23 cellular contexts compared by ENCODE assay signal in genomic region chr9:79312686-79313421, GRCh38.
A peak's percentile ranks its signal among the peaks of the same experiment; 100 is the strongest.
DNase-seq lines count a peak whose midpoint lies in the region; ATAC-seq, FAIRE-seq and TF ChIP-seq lines count a peak whose summit lies in the region.
"Had no signal": no experiment of that assay in that cellular context is flagged by ENCODE, and none has a peak within 500 bp of the region (broad histone marks: within the 10 kb centered on the region; RNA-seq: fewer than 3 reads in every experiment).

No MANE protein-coding gene starts in this region.

- H3K27ac Mint-ChIP-seq in GM23338 (no peak overlapping the region), neural progenitor cell (peak overlapping the region; percentile 59), HFFc6 (no peak overlapping the region)

- no peak overlapping the region for H3K9ac ChIP-seq in neural progenitor cell
- H3K9ac ChIP-seq in SK-N-SH = no peak overlapping the region

- H3K4me2 ChIP-seq in GM23338 (0 out of 2 replicates have a peak overlapping the region, but pooled peaks have one; percentile 12), neural progenitor cell (peak overlapping the region; percentile 13), SK-N-SH (no peak overlapping the region)
- H3K4me2 ChIP-seq: A549 had no signal

- DNase-seq in D721Med (ENCODE audit: insufficient read length, low spot score) (peak; percentile 25), GM23338 (ENCODE audit: low spot score) (peak; percentile 51), ecto neural progenitor cell (ENCODE audit: low spot score) (peak; percentile 45), neural progenitor cell (ENCODE audit: low spot score) (peak; percentile 12), HFFc6 (no peak), SK-N-SH (no peak), DMS79 treated with DMSO at 0.1 percent for 48 hours (lab: John Stamatoyannopoulos, UW) (no peak)
- DNase-seq: BE2C; DMS 273 treated with DMSO at 0.1 percent for 48 hours; DND-41; GOT3; Kasumi-1; MG63; NCI-H1417; NCI-H1694 treated with DMSO at 0.1 percent for 48 hours; NCI-H2081 treated with DMSO at 0.1 percent for 48 hours; NCI-H69; NK-92 treated with Interleukin-12 subunit alpha and Interleukin-12 subunit beta, amount 100 ng/mL, for 24 hours; SIG-M5 had no signal

- H3K79me2 ChIP-seq in GM23338 (replicated peaks; ENCODE audit: insufficient read depth) (no peaks in the 10 kb centered on the region), neural progenitor cell (ENCODE audit: low read depth) (no peaks in the 10 kb centered on the region), SK-N-SH (ENCODE audit: insufficient read depth) (no peaks in the 10 kb centered on the region)

- CTCF ChIA-PET in SK-N-SH (lab: Yijun Ruan, JAX) = no interaction called here

- H3K9me2 ChIP-seq in GM23338 (ENCODE audit: insufficient read depth) (peaks cover 13% of the 10 kb centered on the region), SK-N-SH (no peaks in the 10 kb centered on the region)

- H3K27me3 ChIP-seq in GM23338 (ENCODE audit: insufficient read depth) (no peaks in the 10 kb centered on the region), neural progenitor cell (no peaks in the 10 kb centered on the region), SK-N-SH (ENCODE audit: insufficient read depth) (no peaks in the 10 kb centered on the region)
- H3K27me3 ChIP-seq: BE2C, MG63 had no signal

- no peaks in the 10 kb centered on the region for H3F3A ChIP-seq in GM23338 (replicated peaks; ENCODE audit: low read depth)
- H3F3A ChIP-seq in neural progenitor cell (ENCODE audit: low read depth) = peaks cover 11% of the 10 kb centered on the region
- H3F3A ChIP-seq in SK-N-SH (replicated peaks; ENCODE audit: insufficient read depth) = no peaks in the 10 kb centered on the region

- H3K9me3 ChIP-seq in neural progenitor cell (ENCODE audit: low read depth) (no peaks in the 10 kb centered on the region), SK-N-SH (no peaks in the 10 kb centered on the region)
- H3K9me3 ChIP-seq: A549, BE2C, MG63 had no signal

- H3K4me1 ChIP-seq in GM23338 (ENCODE audit: insufficient read depth) (peaks cover 8% of the 10 kb centered on the region), neural progenitor cell (peaks cover 20% of the 10 kb centered on the region), SK-N-SH (ENCODE audit: control insufficient read depth in 1 of 2, insufficient read depth in 2 of 2, low read depth in 1 of 2, low read length in 1 of 2) (no peaks in the 10 kb centered on the region; a peak in 1 of 4 replicates)
- H3K4me1 ChIP-seq: A549 had no signal

- H3K27me3 Mint-ChIP-seq in GM23338 (ENCODE audit: insufficient read depth, low read depth, poor library complexity) (no peaks in the 10 kb centered on the region), neural progenitor cell (ENCODE audit: insufficient read depth, low read depth) (peaks cover 5% of the 10 kb centered on the region), HFFc6 (ENCODE audit: insufficient read depth) (peaks cover 4% of the 10 kb centered on the region; the same call in 1 of the 2 replicates)

- H3K9me3 Mint-ChIP-seq in GM23338 = no peaks in the 10 kb centered on the region
- no peaks in the 10 kb centered on the region for H3K9me3 Mint-ChIP-seq in neural progenitor cell
- no peaks in the 10 kb centered on the region for H3K9me3 Mint-ChIP-seq in HFFc6

- TF ChIP-seq EP300 in SK-N-SH (IDR thresholded peaks at IDR 0.05; ENCODE audit: borderline replicate concordance in 1 of 2, low read depth in 1 of 2, low read length in 1 of 2) = no peak

- H3K36me3 ChIP-seq in GM23338 (ENCODE audit: insufficient read depth) = no peaks in the 10 kb centered on the region
- H3K36me3 ChIP-seq in neural progenitor cell = no peaks in the 10 kb centered on the region
- H3K36me3 ChIP-seq in SK-N-SH (replicated peaks in 1 of 2; ENCODE audit: control insufficient read depth in 1 of 2, insufficient read depth in 2 of 2, low read length in 1 of 2) = no peaks in the 10 kb centered on the region
- H3K36me3 ChIP-seq: BE2C, MG63 had no signal

- POLR2A ChIA-PET in SK-N-SH (lab: Yijun Ruan, JAX) = no interaction called here

- no peak for TF ChIP-seq CTCF in D721Med (IDR thresholded peaks at IDR 0.05; ENCODE audit: insufficient read depth, missing control alignments)
- TF ChIP-seq CTCF in GM23338 (conservative IDR thresholded peaks at IDR 0.05; ENCODE audit: low read depth in 2 of 2) = peak; percentile 48 to 59
- TF ChIP-seq CTCF in neural progenitor cell (IDR thresholded peaks at IDR 0.05) = no peak
- TF ChIP-seq CTCF in HFFc6 (IDR thresholded peaks at IDR 0.05) = no peak; the same call in 1 of the 2 replicates
- no peak for TF ChIP-seq CTCF in SK-N-SH (IDR thresholded peaks at IDR 0.05)

- H4K20me1 ChIP-seq in GM23338 (replicated peaks; ENCODE audit: insufficient read depth) (no peaks in the 10 kb centered on the region), neural progenitor cell (ENCODE audit: low read depth) (no peaks in the 10 kb centered on the region), SK-N-SH (ENCODE audit: insufficient read depth) (no peaks in the 10 kb centered on the region)

- H3K4me3 ChIP-seq in GM23338 = no peak overlapping the region
- H3K4me3 ChIP-seq in neural progenitor cell = no peak overlapping the region
- no peak overlapping the region for H3K4me3 ChIP-seq in SK-N-SH (ENCODE audit: low read depth in 2 of 2, low read length in 1 of 2)
- H3K4me3 ChIP-seq: A549, MG63 had no signal

- H3K4me3 Mint-ChIP-seq in GM23338 (no peak overlapping the region), neural progenitor cell (no peak overlapping the region), HFFc6 (no peak overlapping the region)

- H2AFZ ChIP-seq in GM23338 (peak overlapping the region; percentile 97; the same call in 1 of the 2 replicates), neural progenitor cell (replicated peaks) (peak overlapping the region; percentile 76), SK-N-SH (ENCODE audit: low read depth) (no peak overlapping the region)

- peak; percentile 90 for ATAC-seq in GM23338
- ATAC-seq: A549, SK-N-SH treated with all-trans-retinoic acid at 6 μM for 48 hours had no signal

- no peak for FAIRE-seq in D721Med (lab: Jason Lieb, UNC)
- FAIRE-seq: A549, GM18507 had no signal

- TF ChIP-seq RAD21 in SK-N-SH (IDR thresholded peaks at IDR 0.05; ENCODE audit: low read length) = no peak

- H3K27ac ChIP-seq in GM23338 (ENCODE audit: low read depth) (no peak overlapping the region), neural progenitor cell (no peak overlapping the region), SK-N-SH (ENCODE audit: low read depth in 2 of 2, low read length in 1 of 2) (no peak overlapping the region)
- H3K27ac ChIP-seq: A549, RWPE1 had no signal

- 87% methylated on average over 13 of the region's 13 CpGs for WGBS in SK-N-SH (ENCODE audit: low lambda C conversion rate)

- peaks cover 14% of the 10 kb centered on the region for H3K4me1 Mint-ChIP-seq in GM23338
- H3K4me1 Mint-ChIP-seq in neural progenitor cell = peaks cover 11% of the 10 kb centered on the region
- no peaks in the 10 kb centered on the region for H3K4me1 Mint-ChIP-seq in HFFc6 (ENCODE audit: low read depth)

- H3K36me3 Mint-ChIP-seq in GM23338 (ENCODE audit: low read depth) = no peaks in the 10 kb centered on the region
- no peaks in the 10 kb centered on the region for H3K36me3 Mint-ChIP-seq in neural progenitor cell
- H3K36me3 Mint-ChIP-seq in HFFc6 (ENCODE audit: low read depth) = no peaks in the 10 kb centered on the region

TF ChIP-seq in GM23338, 12 proteins besides CTCF, POLR2A, EP300 and RAD21 (continues in another document):
- no peak for TF ChIP-seq ZNF331 (CRISPR knock-in tag; IDR thresholded peaks at IDR 0.05; ENCODE audit: low read depth)

TF ChIP-seq in SK-N-SH, 30 proteins besides CTCF, POLR2A, EP300 and RAD21:
- TF ChIP-seq MEF2A (IDR thresholded peaks at IDR 0.05; ENCODE audit: borderline replicate concordance, low read depth) = no peak
TF ChIP-seq in SK-N-SH: peak in this region for 0.

Comparison
In these comparisons a context has a peak if more than half of its experiments do, and no peak if none do; other contexts are left out.
1. DNase-seq: peak in D721Med (single experiment), GM23338 (single experiment), ecto neural progenitor cell (single experiment) and neural progenitor cell (single experiment); none in HFFc6 (single experiment), SK-N-SH (single experiment) and DMS79 treated with DMSO at 0.1 percent for 48 hours (single experiment).
2. CTCF ChIP-seq: peak in GM23338 (2 of 2); none in D721Med (single experiment), neural progenitor cell (single experiment), HFFc6 (single experiment) and SK-N-SH (single experiment).